23 cellular contexts compared by ENCODE assay signal in the genomic region with DNA sequence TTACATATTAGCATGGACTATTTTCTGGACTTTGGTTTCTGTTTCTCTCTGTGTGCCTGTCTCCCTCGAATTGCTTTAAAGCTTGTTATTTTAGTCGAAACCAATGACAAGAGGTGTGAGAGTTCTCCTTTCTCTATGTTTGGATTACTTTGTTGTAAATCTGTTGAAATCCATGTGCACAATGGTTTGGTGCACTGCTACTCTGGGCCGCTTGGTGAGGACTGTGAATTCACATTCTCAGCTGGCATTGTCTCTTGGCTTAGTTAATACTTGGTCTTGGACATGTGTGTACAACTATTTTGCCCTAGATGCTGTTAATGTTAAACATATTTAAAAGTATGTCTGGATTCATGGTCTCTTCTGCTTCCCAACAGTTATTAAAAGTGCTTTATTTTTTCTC.
"Had no signal": no experiment of that assay in that cellular context is flagged by ENCODE, and none has a peak within 500 bp of the region (broad histone marks: within the 10 kb centered on the region; RNA-seq: fewer than 3 reads in every experiment).

No MANE protein-coding gene starts in this region.

- H3K27ac Mint-ChIP-seq: activated B cell treated with CpG ODN at 0.5 μM for 24 hours; activated CD4-positive, alpha-beta memory T cell treated with anti-CD3 and anti-CD28 coated beads for 36 hours; activated CD4-positive, alpha-beta T cell treated with anti-CD3 and anti-CD28 coated beads, Interleukin-2, amount 10 ng/mL, durations not matched to agents 24 days and 14 days; activated naive CD4-positive, alpha-beta T cell treated with anti-CD3 and anti-CD28 coated beads, Interleukin-2, amount 10 ng/mL, durations not matched to agents 7 days and 5 days; activated naive CD8-positive, alpha-beta T cell treated with anti-CD3 and anti-CD28 coated beads for 36 hours; activated T-helper 17 cell treated with anti-CD3 and anti-CD28 coated beads, Interleukin-2, amount 50 U/mL, for 72 hours; T-helper 1 cell treated with Interleukin-12 subunit alpha and Interleukin-12 subunit beta and Interleukin-4 antibody, amounts not matched to agents 30 μg/mL and 1 μg/mL, for 36 hours had no signal

- DNase-seq: activated B cell treated with CpG ODN at 0.5 μM for 24 hours; activated CD4-positive, alpha-beta memory T cell treated with anti-CD3 and anti-CD28 coated beads for 36 hours; activated CD4-positive, alpha-beta T cell treated with anti-CD3 and anti-CD28 coated beads for 1 hour; activated CD4-positive, alpha-beta T cell treated with anti-CD3 and anti-CD28 coated beads, Interleukin-2, amount 10 ng/mL, durations not matched to agents 24 days and 14 days; activated CD8-positive, alpha-beta memory T cell treated with anti-CD3 and anti-CD28 coated beads for 24 hours; activated gamma-delta T cell; activated naive CD4-positive, alpha-beta T cell treated with anti-CD3 and anti-CD28 coated beads, Interleukin-2, amount 10 ng/mL, durations not matched to agents 7 days and 5 days; activated naive CD8-positive, alpha-beta T cell treated with anti-CD3 and anti-CD28 coated beads for 36 hours; activated T-cell treated with anti-CD3 and anti-CD28 coated beads, Interleukin-2, amount 50 U/mL, for 48 hours; anterior cingulate cortex; caudate nucleus; NCI-H2029; NCI-H2107; NCI-H2171 treated with DMSO at 0.1 percent for 48 hours; NCI-H226; NCI-H510A; NCI-H526 treated with DMSO at 0.1 percent for 48 hours; NCI-H82; SHP77 had no signal

- H3K4me1 Mint-ChIP-seq: activated B cell treated with CpG ODN at 0.5 μM for 24 hours; activated CD4-positive, alpha-beta T cell treated with anti-CD3 and anti-CD28 coated beads, Interleukin-2, amount 10 ng/mL, durations not matched to agents 24 days and 14 days; activated naive CD4-positive, alpha-beta T cell treated with anti-CD3 and anti-CD28 coated beads, Interleukin-2, amount 10 ng/mL, durations not matched to agents 7 days and 5 days; activated naive CD8-positive, alpha-beta T cell treated with anti-CD3 and anti-CD28 coated beads for 36 hours; activated T-helper 17 cell treated with anti-CD3 and anti-CD28 coated beads, Interleukin-2, amount 50 U/mL, for 72 hours had no signal

- H3K4me3 ChIP-seq: breast epithelium had no signal

- ATAC-seq: activated T-helper 17 cell treated with anti-CD3 and anti-CD28 coated beads, Interleukin-2, amount 50 U/mL, for 72 hours had no signal

- H3K27me3 Mint-ChIP-seq: activated B cell treated with CpG ODN at 0.5 μM for 24 hours; activated naive CD8-positive, alpha-beta T cell treated with anti-CD3 and anti-CD28 coated beads for 36 hours had no signal

- H3K4me3 Mint-ChIP-seq: activated B cell treated with CpG ODN at 0.5 μM for 24 hours; activated CD4-positive, alpha-beta memory T cell treated with anti-CD3 and anti-CD28 coated beads for 36 hours; activated CD4-positive, alpha-beta T cell treated with anti-CD3 and anti-CD28 coated beads, Interleukin-2, amount 10 ng/mL, durations not matched to agents 24 days and 14 days; activated naive CD4-positive, alpha-beta T cell treated with anti-CD3 and anti-CD28 coated beads, Interleukin-2, amount 10 ng/mL, durations not matched to agents 7 days and 5 days; activated naive CD8-positive, alpha-beta T cell treated with anti-CD3 and anti-CD28 coated beads for 36 hours; activated T-helper 17 cell treated with anti-CD3 and anti-CD28 coated beads, Interleukin-2, amount 50 U/mL, for 72 hours; T-helper 1 cell treated with Interleukin-12 subunit alpha and Interleukin-12 subunit beta and Interleukin-4 antibody, amounts not matched to agents 30 μg/mL and 1 μg/mL, for 36 hours had no signal

- FAIRE-seq: RCC 7860 had no signal

- H3K27ac ChIP-seq: breast epithelium had no signal

- H3K36me3 Mint-ChIP-seq: activated CD4-positive, alpha-beta memory T cell treated with anti-CD3 and anti-CD28 coated beads for 36 hours; activated naive CD4-positive, alpha-beta T cell treated with anti-CD3 and anti-CD28 coated beads, Interleukin-2, amount 10 ng/mL, durations not matched to agents 7 days and 5 days; activated naive CD8-positive, alpha-beta T cell treated with anti-CD3 and anti-CD28 coated beads for 36 hours had no signal

- H3K27me3 ChIP-seq: breast epithelium had no signal

- H3K9me3 Mint-ChIP-seq: activated B cell treated with CpG ODN at 0.5 μM for 24 hours; activated CD4-positive, alpha-beta memory T cell treated with anti-CD3 and anti-CD28 coated beads for 36 hours; activated CD4-positive, alpha-beta T cell treated with anti-CD3 and anti-CD28 coated beads, Interleukin-2, amount 10 ng/mL, durations not matched to agents 24 days and 14 days; activated naive CD4-positive, alpha-beta T cell treated with anti-CD3 and anti-CD28 coated beads, Interleukin-2, amount 10 ng/mL, durations not matched to agents 7 days and 5 days; activated naive CD8-positive, alpha-beta T cell treated with anti-CD3 and anti-CD28 coated beads for 36 hours; activated T-helper 17 cell treated with anti-CD3 and anti-CD28 coated beads, Interleukin-2, amount 50 U/mL, for 72 hours; T-helper 1 cell treated with Interleukin-12 subunit alpha and Interleukin-12 subunit beta and Interleukin-4 antibody, amounts not matched to agents 30 μg/mL and 1 μg/mL, for 36 hours had no signal

- H3K4me1 ChIP-seq: breast epithelium had no signal

- H3K36me3 ChIP-seq: breast epithelium had no signal

- H3K9me3 ChIP-seq: breast epithelium had no signal
